Comparison of ENCODE assay signal across 8 cellular contexts in genomic region chr10:129888784-129889616, GRCh38.
A peak's percentile ranks its signal among the peaks of the same experiment; 100 is the strongest.
DNase-seq lines count a peak whose midpoint lies in the region; ATAC-seq and TF ChIP-seq lines count a peak whose summit lies in the region.

No MANE protein-coding gene starts in this region.

- no peak overlapping the region for H3K4me3 Mint-ChIP-seq in activated T-helper 17 cell treated with anti-CD3 and anti-CD28 coated beads, Interleukin-2, amount 50 U/mL, for 72 hours

- no peaks in the 10 kb centered on the region for H3K9me3 Mint-ChIP-seq in activated T-helper 17 cell treated with anti-CD3 and anti-CD28 coated beads, Interleukin-2, amount 50 U/mL, for 72 hours

- DNase-seq in AG09319 (ENCODE audit: extremely low read depth, low read depth) = no peak
- DNase-seq in NAMALWA (ENCODE audit: low spot score) = peak; percentile 61
- peak; percentile 46 for DNase-seq in iPS DF 4.7 (ENCODE audit: extremely low read depth, low spot score)
- DNase-seq in stimulated activated CD4-positive, alpha-beta T cell treated with anti-CD3 and anti-CD28 coated beads, Interleukin-2, amount 100 ng/mL, for 48 hours = peak; percentile 44 to 50
- no peak for DNase-seq in GF-D8 (lab: John Stamatoyannopoulos, UW)

- peak; percentile 70 for TF ChIP-seq CTCF in AG09319 (IDR thresholded peaks at IDR 0.05; ENCODE audit: low read depth, low read length)

- no peaks in the 10 kb centered on the region for H3K36me3 Mint-ChIP-seq in activated T-helper 17 cell treated with anti-CD3 and anti-CD28 coated beads, Interleukin-2, amount 50 U/mL, for 72 hours (ENCODE audit: low read depth)

- H3K27me3 Mint-ChIP-seq in activated T-helper 17 cell treated with anti-CD3 and anti-CD28 coated beads, Interleukin-2, amount 50 U/mL, for 72 hours = no peaks in the 10 kb centered on the region

- no peak overlapping the region for H3K27ac Mint-ChIP-seq in activated T-helper 17 cell treated with anti-CD3 and anti-CD28 coated beads, Interleukin-2, amount 50 U/mL, for 72 hours

- H3K4me1 Mint-ChIP-seq in activated T-helper 17 cell treated with anti-CD3 and anti-CD28 coated beads, Interleukin-2, amount 50 U/mL, for 72 hours = no peaks in the 10 kb centered on the region

- ATAC-seq in GM19351 (IDR thresholded peaks at IDR 0.05; ENCODE audit: unreplicated experiment) = peak; percentile 92
- peak; percentile 37 for ATAC-seq in activated T-helper 17 cell treated with anti-CD3 and anti-CD28 coated beads, Interleukin-2, amount 50 U/mL, for 72 hours (replicated peaks)
- no peak for ATAC-seq in HG02571 (IDR thresholded peaks at IDR 0.05; ENCODE audit: unreplicated experiment)

Comparison
In these comparisons a context has a peak if more than half of its experiments do, and no peak if none do; other contexts are left out.
1. DNase-seq: peak in NAMALWA (single experiment), iPS DF 4.7 (single experiment) and stimulated activated CD4-positive, alpha-beta T cell treated with anti-CD3 and anti-CD28 coated beads, Interleukin-2, amount 100 ng/mL, for 48 hours (2 of 2); none in AG09319 (single experiment) and GF-D8 (single experiment).